Comparison of ENCODE assay signal across 11 cellular contexts in the genomic region with DNA sequence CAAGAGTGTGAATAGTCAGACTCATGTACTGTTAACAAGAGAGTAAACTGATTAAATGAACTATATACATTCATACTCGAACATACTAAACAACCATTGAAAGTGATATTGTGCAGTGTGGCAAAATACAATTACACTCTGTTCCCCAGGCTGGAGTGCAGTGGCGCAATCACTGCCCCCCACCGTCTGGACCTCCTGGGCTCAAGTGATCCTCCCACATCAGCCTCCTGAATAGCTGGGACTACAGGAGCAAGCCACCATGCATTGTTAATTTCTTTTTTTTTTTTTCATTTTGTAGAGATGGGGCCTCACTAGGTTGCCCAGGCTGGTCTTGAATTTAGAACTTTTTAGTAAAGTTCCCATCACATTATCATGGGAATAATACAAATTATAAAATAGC.
"Had no signal": no experiment of that assay in that cellular context is flagged by ENCODE, and none has a peak within 500 bp of the region (broad histone marks: within the 10 kb centered on the region; RNA-seq: fewer than 3 reads in every experiment).

No MANE protein-coding gene starts in this region.

- H3K4me3 ChIP-seq: GM23248, GM23338, HAP-1 had no signal

- DNase-seq: GM23248, GOT3, H7, H9, HCEC 1CT, HFFc6 had no signal

- H3K36me3 ChIP-seq: HAP-1 had no signal

- H3K27ac ChIP-seq: GM23248 had no signal

- H3K27ac Mint-ChIP-seq: GM23338, H9, HFFc6 had no signal

- H3K4me2 ChIP-seq: GM23338 had no signal

- H3K9me3 ChIP-seq: HAP-1 had no signal

- FAIRE-seq: H1, H54 had no signal

- H3K9me3 Mint-ChIP-seq: GM23338, H9, HFFc6 had no signal

- H3K4me3 Mint-ChIP-seq: GM23338, H9, HFFc6 had no signal

- ATAC-seq: GM23338, HCT116 had no signal
